16 cellular contexts compared by ENCODE assay signal in the genomic region with DNA sequence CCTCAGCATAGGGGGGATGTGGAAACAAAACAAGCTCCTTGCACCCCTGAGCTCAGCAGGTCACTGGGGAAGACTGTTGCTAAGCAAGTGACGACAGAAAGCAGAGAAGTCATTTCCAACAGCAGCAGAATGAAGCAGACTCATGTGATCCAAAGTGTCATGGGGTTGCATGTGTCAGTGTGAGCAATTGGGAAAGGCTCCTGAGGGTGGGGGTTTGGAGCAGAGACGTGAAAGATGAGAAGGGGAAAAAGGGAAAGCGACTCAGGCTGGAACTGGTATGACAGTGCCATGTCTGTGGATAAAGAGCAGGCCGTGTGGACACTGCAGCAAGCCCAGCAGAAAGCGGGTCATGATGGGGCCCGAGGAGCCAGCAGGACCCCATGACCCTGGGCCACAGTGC.
DNase-seq lines count a peak whose midpoint lies in the region; ATAC-seq and TF ChIP-seq lines count a peak whose summit lies in the region.
"Had no signal": no experiment of that assay in that cellular context is flagged by ENCODE, and none has a peak within 500 bp of the region (broad histone marks: within the 10 kb centered on the region; RNA-seq: fewer than 3 reads in every experiment).

No MANE protein-coding gene starts in this region.

- no peaks in the 10 kb centered on the region for H3K36me3 Mint-ChIP-seq in type B pancreatic cell

- H3K4me3 ChIP-seq in cardiac muscle cell: no peak overlapping the region
- no peak overlapping the region for H3K4me3 ChIP-seq in right atrium auricular region
- no peak overlapping the region for H3K4me3 ChIP-seq in cardiac fibroblast (replicated peaks in 1 of 2; ENCODE audit: low read depth in 2 of 2, low read length in 2 of 2)
- H3K4me3 ChIP-seq in lower leg skin (ENCODE audit: low read depth, poor library complexity, severe bottlenecking): no peak overlapping the region
- H3K4me3 ChIP-seq: coronary artery, tibial nerve had no signal

- no peak for TF ChIP-seq POLR2A in lower leg skin (IDR thresholded peaks at IDR 0.05)

- H3K27me3 ChIP-seq in cardiac muscle cell (no peaks in the 10 kb centered on the region), right atrium auricular region (no peaks in the 10 kb centered on the region)

- H3K27me3 Mint-ChIP-seq in type B pancreatic cell: peaks cover 30% of the 10 kb centered on the region

- H3K9me3 ChIP-seq in cardiac muscle cell (ENCODE audit: low read depth): no peaks in the 10 kb centered on the region
- H3K9me3 ChIP-seq in right atrium auricular region: no peaks in the 10 kb centered on the region
- H3K9me3 ChIP-seq: tibial nerve had no signal

- H3K27ac ChIP-seq in cardiac muscle cell (no peak overlapping the region), right atrium auricular region (no peak overlapping the region)
- H3K27ac ChIP-seq: coronary artery, tibial nerve had no signal

- DNase-seq in cardiac muscle cell (ENCODE audit: low read depth in 1 of 2, low spot score in 1 of 2) (peak; percentile 43 to 46), right atrium auricular region (ENCODE audit: low spot score) (no peak), cardiac fibroblast (ENCODE audit: low read depth in 2 of 2) (peak; percentile 7 to 58), lower leg skin (ENCODE audit: low spot score in 2 of 2) (peak; percentile 36 to 83), type B pancreatic cell (ENCODE audit: extremely low spot score, unreplicated experiment) (no peak)
- DNase-seq in activated CD4-positive, CD25-positive, alpha-beta regulatory T cell (lab: John Stamatoyannopoulos, UW): no peak
- DNase-seq: activated CD4-positive, alpha-beta T cell treated with anti-CD3 and anti-CD28 coated beads, Interleukin-2, amount 50 U/mL, for 4 hours; activated naive CD4-positive, alpha-beta T cell; GF-D8; NCI-H1436; NK-92 treated with Interleukin-12 subunit alpha and Interleukin-12 subunit beta, amount 100 ng/mL, for 24 hours had no signal

- intact Hi-C loops in lower leg skin (cut with DNase I; ENCODE audit: low total_unique reads): no loop called here

- H3K4me3 Mint-ChIP-seq in type B pancreatic cell: peak overlapping the region; percentile 5
- H3K4me3 Mint-ChIP-seq: memory B cell had no signal

- WGBS in lower leg skin, 2 donors: 66 to 70% methylated on average over 6 of the region's 6 CpGs

- H3K36me3 ChIP-seq in cardiac muscle cell (no peaks in the 10 kb centered on the region), right atrium auricular region (no peaks in the 10 kb centered on the region)
- H3K36me3 ChIP-seq: tibial nerve had no signal

- H3K4me1 ChIP-seq in cardiac muscle cell (ENCODE audit: low read depth) (peaks cover 4% of the 10 kb centered on the region), right atrium auricular region (peaks cover 0 to 8% of the 10 kb centered on the region in 2 donors)
- H3K4me1 ChIP-seq: tibial nerve had no signal

- peaks cover 9% of the 10 kb centered on the region for H3K9me3 Mint-ChIP-seq in type B pancreatic cell
- H3K9me3 Mint-ChIP-seq: memory B cell had no signal

- ATAC-seq in GM18868 (IDR thresholded peaks at IDR 0.05; ENCODE audit: unreplicated experiment) (no peak), GM21390 (IDR thresholded peaks at IDR 0.05; ENCODE audit: unreplicated experiment) (no peak)

- H3K27ac Mint-ChIP-seq in type B pancreatic cell: peak overlapping the region; percentile 7
- H3K27ac Mint-ChIP-seq: memory B cell had no signal

- TF ChIP-seq CTCF in cardiac muscle cell (IDR thresholded peaks at IDR 0.05; ENCODE audit: low read depth, low read length) (no peak), right atrium auricular region (IDR thresholded peaks at IDR 0.05) (no peak), cardiac fibroblast (IDR thresholded peaks at IDR 0.05; ENCODE audit: low read depth, low read length) (no peak), lower leg skin (IDR thresholded peaks at IDR 0.05) (peak in 1 of 3 donors; percentile 9), type B pancreatic cell (conservative IDR thresholded peaks at IDR 0.05) (no peak)

- peaks cover 35% of the 10 kb centered on the region for H3K4me1 Mint-ChIP-seq in type B pancreatic cell (ENCODE audit: unreplicated experiment)

Comparison
In these comparisons a context has a peak if more than half of its experiments do, and no peak if none do; other contexts are left out.
1. DNase-seq: peak in cardiac muscle cell (2 of 2), cardiac fibroblast (2 of 2) and lower leg skin (2 of 2); none in right atrium auricular region (single experiment), type B pancreatic cell (single experiment) and activated CD4-positive, CD25-positive, alpha-beta regulatory T cell (0 of 4).